In the genomic region with DNA sequence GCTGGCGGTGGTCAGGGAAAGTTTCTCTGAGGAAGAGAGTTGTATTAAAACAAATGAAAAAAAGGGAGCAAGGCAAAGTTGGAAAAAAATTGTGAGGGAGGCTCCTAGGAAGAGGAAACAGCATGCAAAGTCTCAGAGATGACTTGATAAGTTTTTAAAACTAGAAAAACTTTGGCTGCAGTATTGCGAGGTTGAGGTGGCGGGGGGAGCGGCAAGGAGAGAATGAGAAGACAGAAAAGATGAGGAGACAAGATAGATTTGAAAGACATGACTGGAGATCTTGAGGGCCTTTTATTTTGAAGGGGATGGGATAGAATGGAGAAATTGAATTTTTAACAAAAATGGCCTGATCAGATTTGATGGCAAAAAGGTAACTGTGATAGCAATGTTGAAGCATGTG, we compare ENCODE assay signal across 22 cellular contexts. TPM values are rescaled to one million over a fixed set of nuclear protein-coding genes. Genes with fewer than 3 reads are reported as not detected.
DNase-seq lines count a peak whose midpoint lies in the region; ATAC-seq and TF ChIP-seq lines count a peak whose summit lies in the region.
"Had no signal": no experiment of that assay in that cellular context is flagged by ENCODE, and none has a peak within 500 bp of the region (broad histone marks: within the 10 kb centered on the region; RNA-seq: fewer than 3 reads in every experiment).

No MANE protein-coding gene starts in this region.

- no peaks in the 10 kb centered on the region for H3K9me3 Mint-ChIP-seq in dendritic cell treated with granulocyte-macrophage colony-stimulating factor and Interleukin-4, amounts not matched to agents 40 ng/mL and 50 ng/mL, for 4 days

- no peak for ATAC-seq in left ventricle myocardium superior
- ATAC-seq in HG03159 (IDR thresholded peaks at IDR 0.05; ENCODE audit: unreplicated experiment): no peak
- no peak for ATAC-seq in GM18511 (IDR thresholded peaks at IDR 0.05; ENCODE audit: unreplicated experiment)
- ATAC-seq: A549, HCT116 had no signal

- H3K4me1 ChIP-seq in left ventricle myocardium inferior (peaks cover 41% of the 10 kb centered on the region), testis (peaks cover 8% of the 10 kb centered on the region)

- no peaks in the 10 kb centered on the region for H3K27me3 Mint-ChIP-seq in dendritic cell treated with granulocyte-macrophage colony-stimulating factor and Interleukin-4, amounts not matched to agents 40 ng/mL and 50 ng/mL, for 4 days
- H3K27me3 Mint-ChIP-seq: B cell had no signal

- intact Hi-C loops in left ventricle myocardium inferior (cut with micrococcal nuclease): no loop called here
- intact Hi-C loops in left ventricle myocardium superior (cut with micrococcal nuclease): no loop called here
- intact Hi-C loops in dendritic cell treated with granulocyte-macrophage colony-stimulating factor and Interleukin-4, amounts not matched to agents 40 ng/mL and 50 ng/mL, for 4 days (cut with micrococcal nuclease): no loop called here
- intact Hi-C loops in testis (cut with DNase I; ENCODE audit: low total_unique reads): no loop called here

- H3K9me3 ChIP-seq in left ventricle myocardium inferior (replicated peaks) (no peaks in the 10 kb centered on the region), KOPT-K1 (ENCODE audit: insufficient read depth, low read length, poor library complexity, severe bottlenecking) (no peaks in the 10 kb centered on the region), testis (no peaks in the 10 kb centered on the region)
- H3K9me3 ChIP-seq: A549, SJCRH30 had no signal

- no peak for TF ChIP-seq CTCF in left ventricle myocardium inferior (IDR thresholded peaks at IDR 0.05; ENCODE audit: borderline replicate concordance)
- no peak for TF ChIP-seq CTCF in testis (IDR thresholded peaks at IDR 0.05)

- H3K4me3 Mint-ChIP-seq in dendritic cell treated with granulocyte-macrophage colony-stimulating factor and Interleukin-4, amounts not matched to agents 40 ng/mL and 50 ng/mL, for 4 days: no peak overlapping the region
- H3K4me3 Mint-ChIP-seq: B cell, CD14-positive monocyte had no signal

- DNase-seq in left ventricle myocardium inferior (no peak), left ventricle myocardium superior (no peak), testis (no peak)
- DNase-seq: DMS79, GOT3, IMR-90, Karpas-422, MV-4-11, NCI-H1694, NCI-H2081, NCI-H2171, NCI-H524 treated with DMSO at 0.1 percent for 48 hours, NCI-H82, SJCRH30 had no signal

- no peaks in the 10 kb centered on the region for H3K36me3 Mint-ChIP-seq in dendritic cell treated with granulocyte-macrophage colony-stimulating factor and Interleukin-4, amounts not matched to agents 40 ng/mL and 50 ng/mL, for 4 days (ENCODE audit: low read depth)

- 72 to 93% methylated on average over 4 of the region's 4 CpGs for WGBS in testis, 2 donors

- H3K27ac ChIP-seq in left ventricle myocardium inferior (replicated peaks): peak overlapping the region; percentile 22
- peak overlapping the region; percentile 1 for H3K27ac ChIP-seq in KOPT-K1 (ENCODE audit: low read depth, low read length, poor library complexity, severe bottlenecking)
- H3K27ac ChIP-seq in testis: no peak overlapping the region
- H3K27ac ChIP-seq: A549, SJCRH30 had no signal

- no peak for TF ChIP-seq POLR2A in testis (IDR thresholded peaks at IDR 0.05)

- no peak overlapping the region for H3K4me3 ChIP-seq in left ventricle myocardium inferior
- H3K4me3 ChIP-seq in testis: no peak overlapping the region
- H3K4me3 ChIP-seq: A549, SJCRH30 had no signal

- H3K4me1 Mint-ChIP-seq in dendritic cell treated with granulocyte-macrophage colony-stimulating factor and Interleukin-4, amounts not matched to agents 40 ng/mL and 50 ng/mL, for 4 days (ENCODE audit: low read depth): peaks cover 21% of the 10 kb centered on the region

- H3K27ac Mint-ChIP-seq in dendritic cell treated with granulocyte-macrophage colony-stimulating factor and Interleukin-4, amounts not matched to agents 40 ng/mL and 50 ng/mL, for 4 days: peak overlapping the region; percentile 1
- H3K27ac Mint-ChIP-seq: B cell had no signal

- H3K27me3 ChIP-seq in left ventricle myocardium inferior (ENCODE audit: low read depth) (no peaks in the 10 kb centered on the region), testis (no peaks in the 10 kb centered on the region)
- H3K27me3 ChIP-seq: SJCRH30 had no signal

- H3K36me3 ChIP-seq in left ventricle myocardium inferior (no peaks in the 10 kb centered on the region), KOPT-K1 (ENCODE audit: insufficient read depth, low read length) (no peaks in the 10 kb centered on the region), testis (ENCODE audit: low read depth, missing control alignments) (no peaks in the 10 kb centered on the region)
- H3K36me3 ChIP-seq: SJCRH30 had no signal

RNA-seq across cellular contexts. Expression of a gene that starts 4.8 kb away (rescaled TPM):
- total RNA-seq in left ventricle myocardium inferior (251 TPM), left ventricle myocardium superior (279 TPM), testis (100 to 1,000 TPM; 357 to 363 TPM)
- 286 TPM for polyA plus RNA-seq in testis (ENCODE audit: insufficient read depth, low read depth, low replicate concordance)

RNA-seq across cellular contexts. Expression of a gene that starts 36.7 kb away (rescaled TPM):
- total RNA-seq in left ventricle myocardium inferior: 17.1 TPM
- total RNA-seq in left ventricle myocardium superior: 20.1 TPM
- total RNA-seq in testis: 10 to 100 TPM in 1 of 2 donors, 1 to 10 TPM in 1; 8.4 to 10.3 TPM
- 19.4 TPM for polyA plus RNA-seq in testis (ENCODE audit: insufficient read depth, low read depth, low replicate concordance)

Comparison
In these comparisons a context has a peak if more than half of its experiments do, and no peak if none do; other contexts are left out.
1. H3K27ac ChIP-seq: peak in left ventricle myocardium inferior (single experiment) and KOPT-K1 (single experiment); none in testis (0 of 2).